Comparison of ENCODE assay signal across 23 cellular contexts in genomic region chr21:45888361-45889009, GRCh38.
DNase-seq lines count a peak whose midpoint lies in the region; ATAC-seq and TF ChIP-seq lines count a peak whose summit lies in the region.
"Had no signal": no experiment of that assay in that cellular context is flagged by ENCODE, and none has a peak within 500 bp of the region (broad histone marks: within the 10 kb centered on the region; RNA-seq: fewer than 3 reads in every experiment).

No MANE protein-coding gene starts in this region.

- no peak for ATAC-seq in Right ventricle myocardium inferior
- no peak for ATAC-seq in gastroesophageal sphincter
- no peak for ATAC-seq in HG03280 (IDR thresholded peaks at IDR 0.05; ENCODE audit: unreplicated experiment)
- ATAC-seq: K562, left lobe of liver had no signal

- H3K27ac ChIP-seq in left ventricle myocardium inferior (replicated peaks) (peak overlapping the region; percentile 66), gastroesophageal sphincter (peak overlapping the region in 3 of 4 donors; percentile 27 to 43 (median 34)), spleen (peak overlapping the region in 5 of 8 donors; percentile 68 to 86 (median 83))
- H3K27ac ChIP-seq: hepatocyte, neutrophil, uterus had no signal

- no peaks in the 10 kb centered on the region for H3K9me3 ChIP-seq in left ventricle myocardium inferior (replicated peaks)
- H3K9me3 ChIP-seq in gastroesophageal sphincter: no peaks in the 10 kb centered on the region
- H3K9me3 ChIP-seq in spleen: no peaks in the 10 kb centered on the region
- H3K9me3 ChIP-seq: neutrophil, uterus had no signal

- H3K4me3 ChIP-seq in left ventricle myocardium inferior (no peak overlapping the region), gastroesophageal sphincter (no peak overlapping the region), spleen (no peak overlapping the region)
- H3K4me3 ChIP-seq: hepatocyte, K562, uterus had no signal

- no peak for TF ChIP-seq POLR2A in gastroesophageal sphincter (IDR thresholded peaks at IDR 0.05)
- TF ChIP-seq POLR2A in spleen (IDR thresholded peaks at IDR 0.05): no peak

- intact Hi-C loops in left ventricle myocardium inferior (cut with micrococcal nuclease): no loop called here
- intact Hi-C loops in Right ventricle myocardium inferior (cut with DNase I): no loop called here
- intact Hi-C loops in spleen (cut with DNase I; ENCODE audit: low total_unique reads): no loop called here

- TF ChIP-seq CTCF in left ventricle myocardium inferior (IDR thresholded peaks at IDR 0.05; ENCODE audit: borderline replicate concordance) (no peak), gastroesophageal sphincter (IDR thresholded peaks at IDR 0.05) (no peak), spleen (IDR thresholded peaks at IDR 0.05 in 8 of 11, conservative IDR thresholded peaks at IDR 0.05 in 3 of 11) (no peak)

- H3K4me1 ChIP-seq in left ventricle myocardium inferior: peaks cover 29% of the 10 kb centered on the region
- H3K4me1 ChIP-seq in gastroesophageal sphincter: peaks cover 0 to 37% (median 3%) of the 10 kb centered on the region in 3 donors
- peaks cover 27 to 95% (median 72%) of the 10 kb centered on the region in 6 donors for H3K4me1 ChIP-seq in spleen
- H3K4me1 ChIP-seq: uterus had no signal

- WGBS in gastroesophageal sphincter (ENCODE audit: low coverage in 1 of 2), 2 donors: 63 to 74% methylated on average over 8 to 9 of the region's 18 CpGs
- WGBS in spleen, 5 donors: 83 to 90% (median 88%) methylated on average over 17 to 18 of the region's 18 CpGs

- H3K27me3 ChIP-seq in left ventricle myocardium inferior (ENCODE audit: low read depth) (peaks cover 7% of the 10 kb centered on the region), gastroesophageal sphincter (peaks cover 27% of the 10 kb centered on the region), spleen (replicated peaks in 1 of 7) (no peaks in the 10 kb centered on the region)
- H3K27me3 ChIP-seq: hepatocyte, neutrophil, uterus had no signal

- H3K36me3 ChIP-seq in left ventricle myocardium inferior: no peaks in the 10 kb centered on the region
- H3K36me3 ChIP-seq in gastroesophageal sphincter: no peaks in the 10 kb centered on the region
- no peaks in the 10 kb centered on the region for H3K36me3 ChIP-seq in spleen
- H3K36me3 ChIP-seq: neutrophil, uterus had no signal

- no peak for TF ChIP-seq EP300 in gastroesophageal sphincter (IDR thresholded peaks at IDR 0.05)

- DNase-seq in left ventricle myocardium inferior: no peak
- DNase-seq in Right ventricle myocardium inferior (ENCODE audit: missing footprints): no peak
- DNase-seq in NCI-H1092 treated with DMSO at 0.1 percent for 48 hours (lab: John Stamatoyannopoulos, UW): peak; percentile 44
- DNase-seq in spleen: peak; percentile 73
- no peak for DNase-seq in NCI-H446 treated with DMSO at 0.1 percent for 48 hours (lab: John Stamatoyannopoulos, UW)
- DNase-seq: activated CD4-positive, alpha-beta T cell treated with anti-CD3 and anti-CD28 coated beads for 1 hour; activated CD8-positive, alpha-beta memory T cell treated with anti-CD3 and anti-CD28 coated beads for 24 hours; amygdala; DMS 273 treated with DMSO at 0.1 percent for 48 hours; foreskin fibroblast; mesendoderm; MM.1S; NCI-H1417 treated with DMSO at 0.1 percent for 48 hours; NCI-H82; RPMI8226; T-helper 2 cell; uterus had no signal

Comparison
In these comparisons a context has a peak if more than half of its experiments do, and no peak if none do; other contexts are left out.
1. DNase-seq: peak in NCI-H1092 treated with DMSO at 0.1 percent for 48 hours (single experiment) and spleen (single experiment); none in left ventricle myocardium inferior (single experiment), Right ventricle myocardium inferior (single experiment) and NCI-H446 treated with DMSO at 0.1 percent for 48 hours (single experiment).
2. Peak in every context shown above with its lines, with median percentiles within 50 percentile points of each other: H3K27ac ChIP-seq.